ENCODE assay signal across 8 cellular contexts in genomic region chr15:38453971-38454686, GRCh38. TPM values are rescaled to one million over a fixed set of nuclear protein-coding genes. Genes with fewer than 3 reads are reported as not detected.
DNase-seq lines count a peak whose midpoint lies in the region; ATAC-seq, FAIRE-seq and TF ChIP-seq lines count a peak whose summit lies in the region.

FAM98B (plus strand) TSS chr15:38454127; CDS start chr15:38454162, 35 bp downstream.

- peak within 1 kb of the TSS; percentile 92 to 93 for H3K27ac ChIP-seq in right atrium auricular region

- H3K4me1 ChIP-seq in right atrium auricular region = peaks cover 0 to 10% of the 10 kb centered on the region in 2 donors

- H3K36me3 ChIP-seq in right atrium auricular region = no peaks in the 10 kb centered on the region

- H3K4me3 ChIP-seq in right atrium auricular region = peak within 1 kb of the TSS; percentile 85 to 87

- TF ChIP-seq POLR2A in GM15510 (IDR thresholded peaks at IDR 0.05; ENCODE audit: borderline replicate concordance, extremely low read depth, insufficient read length) = peak; percentile 80

- FAIRE-seq in urothelium cell line (lab: Jason Lieb, UNC) = no peak

- no peaks in the 10 kb centered on the region for H3K27me3 ChIP-seq in right atrium auricular region

- H3K9me3 ChIP-seq in right atrium auricular region = no peaks in the 10 kb centered on the region

- TF ChIP-seq CTCF in right atrium auricular region (IDR thresholded peaks at IDR 0.05) = no peak

- ATAC-seq in HG02840 (IDR thresholded peaks at IDR 0.05; ENCODE audit: low FRiP score, unreplicated experiment) = peak; percentile 93

- DNase-seq in NCI-H1436 treated with DMSO at 0.1 percent for 48 hours (lab: John Stamatoyannopoulos, UW) (peak; percentile 36), T-helper 2 cell (peak; percentile 61 to 88 (median 78)), anterior cingulate cortex (lab: John Stamatoyannopoulos, UW) (peak; percentile 65 to 96 (median 84)), right atrium auricular region (ENCODE audit: low spot score) (peak; percentile 91), pulmonary artery endothelial cell (ENCODE audit: low read depth, low spot score) (peak; percentile 55), urothelium cell line (ENCODE audit: low spot score) (peak; percentile 86)

RNA-seq across cellular contexts. Expression of gene FAM98B, which starts in this region (rescaled TPM):
- total RNA-seq in right atrium auricular region = 10 to 100 TPM in 1 of 2 donors, 1 to 10 TPM in 1; 9.8 to 13.4 TPM
- total RNA-seq in pulmonary artery endothelial cell = 7.0 and 13.3 TPM in 2 replicates

Comparison
In these comparisons a context has a peak if more than half of its experiments do, and no peak if none do; other contexts are left out.
1. Peak in every context shown above with its lines: DNase-seq, ATAC-seq, H3K4me3 ChIP-seq and H3K27ac ChIP-seq.
2. DNase-seq: peak in every context shown above with its lines; median percentile 91 in right atrium auricular region; 86 in urothelium cell line; 84 in anterior cingulate cortex; 78 in T-helper 2 cell; 55 in pulmonary artery endothelial cell; 36 in NCI-H1436 treated with DMSO at 0.1 percent for 48 hours.